Comparison of ENCODE assay signal across 13 cellular contexts in genomic region chr12:10982244-10982643, GRCh38. TPM values are rescaled to one million over a fixed set of nuclear protein-coding genes. Genes with fewer than 3 reads are reported as not detected.
A peak's percentile ranks its signal among the peaks of the same experiment; 100 is the strongest.
DNase-seq lines count a peak whose midpoint lies in the region; ATAC-seq, FAIRE-seq and TF ChIP-seq lines count a peak whose summit lies in the region.
"Had no signal": no experiment of that assay in that cellular context is flagged by ENCODE, and none has a peak within 500 bp of the region (broad histone marks: within the 10 kb centered on the region; RNA-seq: fewer than 3 reads in every experiment).

No MANE protein-coding gene starts in this region.

- H3K4me3 Mint-ChIP-seq in activated T-helper 17 cell treated with anti-CD3 and anti-CD28 coated beads, Interleukin-2, amount 50 U/mL, for 72 hours = no peak overlapping the region
- H3K4me3 Mint-ChIP-seq in natural killer cell = peak overlapping the region; percentile 55

- peaks cover 9% of the 10 kb centered on the region for H3K4me1 Mint-ChIP-seq in activated T-helper 17 cell treated with anti-CD3 and anti-CD28 coated beads, Interleukin-2, amount 50 U/mL, for 72 hours
- H3K4me1 Mint-ChIP-seq in natural killer cell = peaks cover 31 to 35% of the 10 kb centered on the region in 2 donors

- TF ChIP-seq CTCF in natural killer cell (IDR thresholded peaks at IDR 0.05) = no peak

- no peaks in the 10 kb centered on the region for H3K27me3 Mint-ChIP-seq in activated T-helper 17 cell treated with anti-CD3 and anti-CD28 coated beads, Interleukin-2, amount 50 U/mL, for 72 hours
- H3K27me3 Mint-ChIP-seq in natural killer cell (ENCODE audit: low read depth in 2 of 2) = peaks cover 47 to 60% of the 10 kb centered on the region in 2 donors

- no peak overlapping the region for H3K27ac Mint-ChIP-seq in activated T-helper 17 cell treated with anti-CD3 and anti-CD28 coated beads, Interleukin-2, amount 50 U/mL, for 72 hours
- no peak overlapping the region for H3K27ac Mint-ChIP-seq in natural killer cell

- intact Hi-C loops in natural killer cell (cut with micrococcal nuclease) = loop anchor here (2.0 kb wide), 1 partner anchor 189 kb away; the partner anchor contains the start of gene SMIM10L1

- no peaks in the 10 kb centered on the region for H3K9me3 Mint-ChIP-seq in activated T-helper 17 cell treated with anti-CD3 and anti-CD28 coated beads, Interleukin-2, amount 50 U/mL, for 72 hours
- no peaks in the 10 kb centered on the region for H3K9me3 Mint-ChIP-seq in natural killer cell

- FAIRE-seq in urothelium cell line (lab: Jason Lieb, UNC) = no peak

- peak; percentile 37 for ATAC-seq in HG02981 (IDR thresholded peaks at IDR 0.05; ENCODE audit: unreplicated experiment)
- peak; percentile 96 for ATAC-seq in activated T-helper 17 cell treated with anti-CD3 and anti-CD28 coated beads, Interleukin-2, amount 50 U/mL, for 72 hours (replicated peaks)
- ATAC-seq in natural killer cell = peak; percentile 72 to 97 (median 81)
- ATAC-seq: left lung had no signal

- peak; percentile 26 for DNase-seq in activated T-cell treated with anti-CD3 and anti-CD28 coated beads for 24 hours (ENCODE audit: low read depth)
- no peak for DNase-seq in activated T-cell treated with anti-CD3 and anti-CD28 coated beads for 4 hours
- no peak for DNase-seq in natural killer cell
- DNase-seq in urothelium cell line (ENCODE audit: low spot score) = no peak
- no peak for DNase-seq in NCI-H226
- DNase-seq in NOMO-1 treated with DMSO at 0.1 percent for 48 hours (lab: John Stamatoyannopoulos, UW; ENCODE audit: unreplicated experiment) = no peak
- DNase-seq: activated effector memory CD4-positive, alpha-beta T cell treated with Interleukin-2 at 50 U/mL for 16 hours; Caco-2; left lung; NCI-H1105 had no signal

- no peaks in the 10 kb centered on the region for H3K36me3 Mint-ChIP-seq in activated T-helper 17 cell treated with anti-CD3 and anti-CD28 coated beads, Interleukin-2, amount 50 U/mL, for 72 hours (ENCODE audit: low read depth)
- peaks cover 8% of the 10 kb centered on the region for H3K36me3 Mint-ChIP-seq in natural killer cell

RNA-seq across cellular contexts. Expression of gene TAS2R50, which starts 4.5 kb away (rescaled TPM):
- total RNA-seq in activated T-helper 17 cell treated with anti-CD3 and anti-CD28 coated beads, Interleukin-2, amount 50 U/mL, for 72 hours = 1 to 10 TPM in 1 of 2 donors, under 1 TPM in 1; 0.84 to 1.7 TPM
- 1 to 10 TPM in 2 of 3 donors, under 1 TPM in 1; 0.88 to 3.0 (median 2.0) TPM for total RNA-seq in natural killer cell
- total RNA-seq: G401 had no signal

RNA-seq across cellular contexts. Expression of gene TAS2R20, which starts 15.9 kb away (rescaled TPM):
- 1 to 10 TPM; 1.9 to 4.4 TPM for total RNA-seq in activated T-helper 17 cell treated with anti-CD3 and anti-CD28 coated beads, Interleukin-2, amount 50 U/mL, for 72 hours
- total RNA-seq in natural killer cell = 1 to 10 TPM; 2.0 to 2.8 (median 2.4) TPM

RNA-seq across cellular contexts. Expression of gene TAS2R19, which starts 40.2 kb away (rescaled TPM):
- 1 to 10 TPM; 3.9 to 6.5 TPM for total RNA-seq in activated T-helper 17 cell treated with anti-CD3 and anti-CD28 coated beads, Interleukin-2, amount 50 U/mL, for 72 hours
- total RNA-seq in natural killer cell = 1 to 10 TPM; 2.9 to 4.1 (median 3.8) TPM
- total RNA-seq: G401 had no signal

RNA-seq across cellular contexts. Expression of gene TAS2R14, which starts 43.2 kb away (rescaled TPM):
- total RNA-seq in activated T-helper 17 cell treated with anti-CD3 and anti-CD28 coated beads, Interleukin-2, amount 50 U/mL, for 72 hours = 1 to 10 TPM; 2.4 to 3.7 TPM
- total RNA-seq in natural killer cell = 1 to 10 TPM; 3.6 to 4.8 (median 4.4) TPM

RNA-seq across cellular contexts. Expression of gene TAS2R31, which starts 49.0 kb away (rescaled TPM):
- 1 to 10 TPM; 2.1 to 8.0 TPM for total RNA-seq in activated T-helper 17 cell treated with anti-CD3 and anti-CD28 coated beads, Interleukin-2, amount 50 U/mL, for 72 hours
- 1 to 10 TPM; 3.7 to 6.2 (median 4.0) TPM for total RNA-seq in natural killer cell

Comparison
In these comparisons a context has a peak if more than half of its experiments do, and no peak if none do; other contexts are left out.
1. ATAC-seq: peak in every context shown above with its lines; median percentile 96 in activated T-helper 17 cell treated with anti-CD3 and anti-CD28 coated beads, Interleukin-2, amount 50 U/mL, for 72 hours; 81 in natural killer cell; 37 in HG02981.